In the genomic region with DNA sequence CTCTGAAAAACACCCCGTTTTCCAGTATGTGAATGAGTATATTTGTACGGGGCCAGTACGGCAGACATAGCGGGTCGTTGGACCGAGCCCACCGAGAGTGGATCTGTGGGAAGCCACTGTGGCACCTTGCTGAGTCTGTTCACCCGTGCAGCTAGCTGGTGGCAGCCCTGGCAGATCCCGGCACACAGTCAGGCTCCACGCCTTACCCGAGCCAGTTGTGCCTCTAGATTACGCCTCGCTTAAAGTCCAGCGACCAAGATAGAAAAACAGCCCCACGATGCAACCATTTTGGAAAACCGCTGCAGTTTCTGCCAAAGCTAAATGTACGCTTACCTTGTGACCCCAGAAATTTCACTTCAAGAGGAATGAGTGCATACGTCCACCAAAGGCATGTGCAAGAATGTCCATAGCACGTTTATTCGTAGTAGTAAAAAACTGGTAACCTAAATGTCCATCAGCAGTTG, we compare ENCODE assay signal across 7 cellular contexts. TPM values are rescaled to one million over a fixed set of nuclear protein-coding genes. Genes with fewer than 3 reads are reported as not detected.
DNase-seq lines count a peak whose midpoint lies in the region; ATAC-seq, FAIRE-seq and TF ChIP-seq lines count a peak whose summit lies in the region.

No MANE protein-coding gene starts in this region.

- SMC1A ChIA-PET in GM12878 (lab: Charles Lee; ENCODE audit: uncharacterized antibody, unreplicated experiment), result interaction anchor here (0.6 to 3.7 kb wide), 13 partner anchors 7 to 402 kb away, joined by 3 to 17 read pairs (median 4); a partner anchor contains a TSS

- peak overlapping the region; percentile 83 for H3K4me2 ChIP-seq in GM12878 (ENCODE audit: control insufficient read depth, insufficient read depth)

- peaks cover 6% of the 10 kb centered on the region for H3K4me1 ChIP-seq in GM12878 (ENCODE audit: control insufficient read depth, insufficient read depth, low read length)

- in situ Hi-C loops in GM12878 (cut with MboI), result no loop called here

- FAIRE-seq in GM12878 (lab: Jason Lieb, UNC), result no peak

- H3K27me3 ChIP-seq in GM12878 (replicated peaks in 1 of 2; ENCODE audit: control insufficient read depth in 2 of 2, insufficient read depth in 2 of 2, low read length in 1 of 2) (no peaks in the 10 kb centered on the region), kidney epithelial cell (ENCODE audit: control insufficient read depth, insufficient read depth, low read length) (no peaks in the 10 kb centered on the region)

- no peak for TF ChIP-seq EP300 in GM12878 (IDR thresholded peaks at IDR 0.05; ENCODE audit: borderline replicate concordance in 1 of 2, control insufficient read depth in 1 of 2, low read depth in 2 of 2, low read length in 2 of 2)

- peak; percentile 48 for ATAC-seq in GM18907 (IDR thresholded peaks at IDR 0.05; ENCODE audit: unreplicated experiment)
- peak; percentile 16 for ATAC-seq in HG03558 (IDR thresholded peaks at IDR 0.05; ENCODE audit: extremely low read depth, unreplicated experiment)
- peak; percentile 46; the same call in 2 of the 3 replicates for ATAC-seq in GM12878

- CTCF ChIA-PET in GM12878 (lab: Yijun Ruan, JAX), result interaction anchor here (0.7 to 2.3 kb wide), 12 partner anchors 9 to 220 kb away, joined by 3 to 12 read pairs (median 4); no protein-coding TSS in a partner anchor

- intact Hi-C loops in GM12878 (cut with micrococcal nuclease; ENCODE audit: unreplicated experiment), result loop anchor here (1.0 to 5.0 kb wide), 2 partner anchors 46 to 110 kb away; a partner anchor contains a TSS

- H3K79me2 ChIP-seq in GM12878 (ENCODE audit: control insufficient read depth, insufficient read depth, low read length), result peaks cover 45% of the 10 kb centered on the region

- peak overlapping the region; percentile 96 for H3K27ac ChIP-seq in GM12878 (ENCODE audit: control insufficient read depth, insufficient read depth)
- H3K27ac ChIP-seq in substantia nigra (ENCODE audit: low read depth, low read length, poor library complexity, severe bottlenecking), result peak overlapping the region; percentile 78

- DNase-seq in GM12878 (ENCODE audit: low read depth, low spot score) (no peak), kidney epithelial cell (ENCODE audit: low read depth) (no peak), substantia nigra (lab: John Stamatoyannopoulos, UW) (peak in 25 of 49 donors; percentile 9 to 83 (median 44)), GOT3 (lab: John Stamatoyannopoulos, UW) (no peak), NCI-H524 (lab: John Stamatoyannopoulos, UW) (no peak)

- WGBS in GM12878 (ENCODE audit: insufficient coverage, insufficient replicate concordance, low lambda C conversion rate, missing lambda C conversion rate), result 1% methylated on average over 20 of the region's 20 CpGs

- TF ChIP-seq POLR2A in GM12878 (IDR thresholded peaks at IDR 0.05; ENCODE audit: low read depth, low read length), result no peak

- no peak; a peak in 1 of 6 replicates for TF ChIP-seq CTCF in GM12878 (IDR thresholded peaks at IDR 0.05 in 2 of 3, conservative IDR thresholded peaks at IDR 0.05 in 1 of 3; ENCODE audit: control insufficient read depth in 2 of 3, extremely low read depth in 1 of 3, insufficient read depth in 1 of 3, low read depth in 3 of 3, low read length in 3 of 3)
- no peak for TF ChIP-seq CTCF in kidney epithelial cell (IDR thresholded peaks at IDR 0.05; ENCODE audit: insufficient read depth, low read length, poor library complexity, severe bottlenecking)

- H3K36me3 ChIP-seq in GM12878 (ENCODE audit: control insufficient read depth in 2 of 2, insufficient read depth in 2 of 2, low read length in 1 of 2) (no peaks in the 10 kb centered on the region), kidney epithelial cell (ENCODE audit: control insufficient read depth, insufficient read depth, low read length) (no peaks in the 10 kb centered on the region)

- H3K9me3 ChIP-seq in GM12878 (replicated peaks; ENCODE audit: control insufficient read depth, insufficient read depth, low read length), result no peaks in the 10 kb centered on the region

- RAD21 ChIA-PET in GM12878 (lab: Charles Lee; ENCODE audit: unreplicated experiment), result interaction anchor here (0.6 to 3.5 kb wide), 13 partner anchors 10 to 220 kb away, joined by 3 to 20 read pairs (median 4); a partner anchor contains a TSS

- TF ChIP-seq RAD21 in GM12878 (IDR thresholded peaks at IDR 0.05; ENCODE audit: insufficient read depth, low read depth, low read length), result no peak

- POLR2A ChIA-PET in GM12878 (lab: Charles Lee), result interaction anchor here (0.5 to 2.4 kb wide), 6 partner anchors 18 to 249 kb away, joined by 3 to 15 read pairs (median 4); no protein-coding TSS in a partner anchor

- peak overlapping the region; percentile 98 for H3K9ac ChIP-seq in GM12878 (ENCODE audit: control insufficient read depth, insufficient read depth, low read length)

- TSS peak; percentile 98 for BruUV-seq in GM12878 (replicated peaks; lab: Mats Ljungman, UMichigan)

- peak overlapping the region; percentile 84 for H3K4me3 ChIP-seq in GM12878
- H3K4me3 ChIP-seq in kidney epithelial cell (ENCODE audit: low read depth, low read length), result peak overlapping the region; percentile 64

- H2AFZ ChIP-seq in GM12878 (ENCODE audit: control insufficient read depth, low read depth, low read length), result peak overlapping the region; percentile 91

- no peaks in the 10 kb centered on the region for H4K20me1 ChIP-seq in GM12878 (ENCODE audit: control insufficient read depth, insufficient read depth)

TF ChIP-seq in GM12878, 131 proteins besides CTCF, POLR2A, EP300 and RAD21 (continues in another document):
- TF ChIP-seq, protein P1, sequence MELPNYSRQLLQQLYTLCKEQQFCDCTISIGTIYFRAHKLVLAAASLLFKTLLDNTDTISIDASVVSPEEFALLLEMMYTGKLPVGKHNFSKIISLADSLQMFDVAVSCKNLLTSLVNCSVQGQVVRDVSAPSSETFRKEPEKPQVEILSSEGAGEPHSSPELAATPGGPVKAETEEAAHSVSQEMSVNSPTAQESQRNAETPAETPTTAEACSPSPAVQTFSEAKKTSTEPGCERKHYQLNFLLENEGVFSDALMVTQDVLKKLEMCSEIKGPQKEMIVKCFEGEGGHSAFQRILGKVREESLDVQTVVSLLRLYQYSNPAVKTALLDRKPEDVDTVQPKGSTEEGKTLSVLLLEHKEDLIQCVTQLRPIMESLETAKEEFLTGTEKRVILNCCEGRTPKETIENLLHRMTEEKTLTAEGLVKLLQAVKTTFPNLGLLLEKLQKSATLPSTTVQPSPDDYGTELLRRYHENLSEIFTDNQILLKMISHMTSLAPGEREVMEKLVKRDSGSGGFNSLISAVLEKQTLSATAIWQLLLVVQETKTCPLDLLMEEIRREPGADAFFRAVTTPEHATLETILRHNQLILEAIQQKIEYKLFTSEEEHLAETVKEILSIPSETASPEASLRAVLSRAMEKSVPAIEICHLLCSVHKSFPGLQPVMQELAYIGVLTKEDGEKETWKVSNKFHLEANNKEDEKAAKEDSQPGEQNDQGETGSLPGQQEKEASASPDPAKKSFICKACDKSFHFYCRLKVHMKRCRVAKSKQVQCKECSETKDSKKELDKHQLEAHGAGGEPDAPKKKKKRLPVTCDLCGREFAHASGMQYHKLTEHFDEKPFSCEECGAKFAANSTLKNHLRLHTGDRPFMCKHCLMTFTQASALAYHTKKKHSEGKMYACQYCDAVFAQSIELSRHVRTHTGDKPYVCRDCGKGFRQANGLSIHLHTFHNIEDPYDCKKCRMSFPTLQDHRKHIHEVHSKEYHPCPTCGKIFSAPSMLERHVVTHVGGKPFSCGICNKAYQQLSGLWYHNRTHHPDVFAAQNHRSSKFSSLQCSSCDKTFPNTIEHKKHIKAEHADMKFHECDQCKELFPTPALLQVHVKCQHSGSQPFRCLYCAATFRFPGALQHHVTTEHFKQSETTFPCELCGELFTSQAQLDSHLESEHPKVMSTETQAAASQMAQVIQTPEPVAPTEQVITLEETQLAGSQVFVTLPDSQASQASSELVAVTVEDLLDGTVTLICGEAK (IDR thresholded peaks at IDR 0.05; ENCODE audit: borderline replicate concordance), result 0 out of 2 replicates have a peak, but pooled peaks have one; percentile 36
- no peak for TF ChIP-seq TARDBP (IDR thresholded peaks at IDR 0.05; ENCODE audit: borderline replicate concordance)

RNA-seq across cellular contexts. Expression of a gene that starts 0.5 kb away (rescaled TPM):
- 327 and 331 TPM in 2 replicates for total RNA-seq in GM12878 (2013; cell fraction: nucleolus; rRNA removed)
- 34.0 and 36.8 TPM in 2 replicates for total RNA-seq in GM12878 (2014; rRNA removed)
- 34.9 and 35.5 TPM in 2 replicates for total RNA-seq in GM12878 (2014; rRNA removed; fragmentation: Illumina TruSeq; extraction: Trizol)
- 53.2 and 61.2 TPM in 2 replicates for total RNA-seq in GM12878 (2021)
- 15.3 TPM for polyA plus RNA-seq in GM12878 (2011; ENCODE audit: low read depth)
- 63.8 and 88.4 TPM in 2 replicates for polyA plus RNA-seq in GM12878 (2011; rRNA removed)
- 20.2 and 23.9 TPM in 2 replicates for polyA plus RNA-seq in GM12878 (2011; cell fraction: cytosol; rRNA removed)
- 40.2 and 47.9 TPM in 2 replicates for polyA plus RNA-seq in GM12878 (2011; cell fraction: nucleus; rRNA removed)
- 21.5 and 25.2 TPM in 2 replicates for polyA plus RNA-seq in GM12878 (2012)
- polyA plus RNA-seq in GM12878 (2014; fragmentation: Illumina TruSeq; extraction: Trizol), result 38.2 and 42.4 TPM in 2 replicates
- 10 to 100 TPM; 31.9 to 53.0 TPM for polyA plus RNA-seq in GM12878 (2014; fragmentation: Nextera tagmentation; extraction: Ambion mirVana)
- 29.2 and 30.8 TPM in 2 replicates for polyA plus RNA-seq in GM12878 (2014; rRNA removed)
- polyA plus RNA-seq in GM12878 (2016; fragmentation: Nextera tagmentation; extraction: Ambion mirVana), result 10 to 100 TPM; 60.3 to 73.8 TPM
- polyA minus RNA-seq in GM12878 (2011; rRNA and poly(A)+ RNA removed), result 47.6 and 82.6 TPM in 2 replicates
- polyA minus RNA-seq in GM12878 (2011; cell fraction: cytosol; rRNA and poly(A)+ RNA removed), result 18.7 and 18.8 TPM in 2 replicates
- 44.9 and 64.4 TPM in 2 replicates for polyA minus RNA-seq in GM12878 (2011; cell fraction: nucleus; rRNA and poly(A)+ RNA removed)
- 22.3 and 23.5 TPM in 2 replicates for total RNA-seq in kidney epithelial cell

RNA-seq across cellular contexts. Expression of a gene that starts 46.5 kb away (rescaled TPM):
- 20.9 and 22.7 TPM in 2 replicates for total RNA-seq in GM12878 (2013; cell fraction: nucleolus; rRNA removed)
- 26.4 and 26.6 TPM in 2 replicates for total RNA-seq in GM12878 (2014; rRNA removed)
- 27.2 and 27.5 TPM in 2 replicates for total RNA-seq in GM12878 (2014; rRNA removed; fragmentation: Illumina TruSeq; extraction: Trizol)
- 47.8 and 49.5 TPM in 2 replicates for total RNA-seq in GM12878 (2021)
- polyA plus RNA-seq in GM12878 (2011; ENCODE audit: low read depth), result 26.5 TPM
- polyA plus RNA-seq in GM12878 (2011; rRNA removed), result 30.4 and 32.0 TPM in 2 replicates
- polyA plus RNA-seq in GM12878 (2011; cell fraction: cytosol; rRNA removed), result 28.1 and 33.4 TPM in 2 replicates
- 11.8 and 12.8 TPM in 2 replicates for polyA plus RNA-seq in GM12878 (2011; cell fraction: nucleus; rRNA removed)
- polyA plus RNA-seq in GM12878 (2012), result 34.7 and 36.2 TPM in 2 replicates
- 53.7 and 61.9 TPM in 2 replicates for polyA plus RNA-seq in GM12878 (2014; fragmentation: Illumina TruSeq; extraction: Trizol)
- 10 to 100 TPM; 27.2 to 31.8 TPM for polyA plus RNA-seq in GM12878 (2014; fragmentation: Nextera tagmentation; extraction: Ambion mirVana)
- polyA plus RNA-seq in GM12878 (2014; rRNA removed), result 29.5 and 32.1 TPM in 2 replicates
- polyA plus RNA-seq in GM12878 (2016; fragmentation: Nextera tagmentation; extraction: Ambion mirVana), result 10 to 100 TPM; 73.9 to 84.8 TPM
- polyA minus RNA-seq in GM12878 (2011; rRNA and poly(A)+ RNA removed), result 26.6 and 33.6 TPM in 2 replicates
- polyA minus RNA-seq in GM12878 (2011; cell fraction: cytosol; rRNA and poly(A)+ RNA removed), result 7.6 and 8.6 TPM in 2 replicates
- 2.3 and 4.1 TPM in 2 replicates for polyA minus RNA-seq in GM12878 (2011; cell fraction: nucleus; rRNA and poly(A)+ RNA removed)
- total RNA-seq in kidney epithelial cell, result 15.9 and 25.1 TPM in 2 replicates

Comparison
In these comparisons a context has a peak if more than half of its experiments do, and no peak if none do; other contexts are left out.
1. DNase-seq: peak in substantia nigra (25 of 49); none in GM12878 (single experiment), kidney epithelial cell (single experiment), GOT3 (single experiment) and NCI-H524 (0 of 2).
2. Peak in every context shown above with its lines, with median percentiles within 50 percentile points of each other: ATAC-seq.